1 cellular context compared by ENCODE assay signal in the genomic region with DNA sequence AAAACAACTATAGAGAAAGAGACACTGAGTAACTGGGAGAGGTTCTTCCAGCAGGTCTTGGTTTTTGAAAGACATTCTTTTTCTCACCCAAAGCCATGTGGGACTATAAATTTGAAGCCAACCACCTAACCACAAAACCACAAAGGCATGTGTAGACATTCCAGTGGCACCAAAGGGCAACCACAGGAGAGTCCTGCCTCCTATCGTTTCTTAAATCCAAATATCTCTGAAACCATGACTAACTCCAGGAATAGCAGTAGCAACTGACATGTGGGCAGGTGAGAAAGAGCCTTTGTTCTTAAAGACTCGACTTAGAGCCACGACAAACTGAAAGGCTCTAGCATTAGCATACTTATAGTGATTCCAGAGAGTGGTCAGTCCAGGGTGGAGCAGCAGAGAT.
A peak's percentile ranks its signal among the peaks of the same experiment; 100 is the strongest.
TF ChIP-seq lines count a peak whose summit lies in the region.

No MANE protein-coding gene starts in this region.

TF ChIP-seq in GM12878, 131 proteins besides CTCF, POLR2A, EP300 and RAD21:
- TF ChIP-seq, protein P1, sequence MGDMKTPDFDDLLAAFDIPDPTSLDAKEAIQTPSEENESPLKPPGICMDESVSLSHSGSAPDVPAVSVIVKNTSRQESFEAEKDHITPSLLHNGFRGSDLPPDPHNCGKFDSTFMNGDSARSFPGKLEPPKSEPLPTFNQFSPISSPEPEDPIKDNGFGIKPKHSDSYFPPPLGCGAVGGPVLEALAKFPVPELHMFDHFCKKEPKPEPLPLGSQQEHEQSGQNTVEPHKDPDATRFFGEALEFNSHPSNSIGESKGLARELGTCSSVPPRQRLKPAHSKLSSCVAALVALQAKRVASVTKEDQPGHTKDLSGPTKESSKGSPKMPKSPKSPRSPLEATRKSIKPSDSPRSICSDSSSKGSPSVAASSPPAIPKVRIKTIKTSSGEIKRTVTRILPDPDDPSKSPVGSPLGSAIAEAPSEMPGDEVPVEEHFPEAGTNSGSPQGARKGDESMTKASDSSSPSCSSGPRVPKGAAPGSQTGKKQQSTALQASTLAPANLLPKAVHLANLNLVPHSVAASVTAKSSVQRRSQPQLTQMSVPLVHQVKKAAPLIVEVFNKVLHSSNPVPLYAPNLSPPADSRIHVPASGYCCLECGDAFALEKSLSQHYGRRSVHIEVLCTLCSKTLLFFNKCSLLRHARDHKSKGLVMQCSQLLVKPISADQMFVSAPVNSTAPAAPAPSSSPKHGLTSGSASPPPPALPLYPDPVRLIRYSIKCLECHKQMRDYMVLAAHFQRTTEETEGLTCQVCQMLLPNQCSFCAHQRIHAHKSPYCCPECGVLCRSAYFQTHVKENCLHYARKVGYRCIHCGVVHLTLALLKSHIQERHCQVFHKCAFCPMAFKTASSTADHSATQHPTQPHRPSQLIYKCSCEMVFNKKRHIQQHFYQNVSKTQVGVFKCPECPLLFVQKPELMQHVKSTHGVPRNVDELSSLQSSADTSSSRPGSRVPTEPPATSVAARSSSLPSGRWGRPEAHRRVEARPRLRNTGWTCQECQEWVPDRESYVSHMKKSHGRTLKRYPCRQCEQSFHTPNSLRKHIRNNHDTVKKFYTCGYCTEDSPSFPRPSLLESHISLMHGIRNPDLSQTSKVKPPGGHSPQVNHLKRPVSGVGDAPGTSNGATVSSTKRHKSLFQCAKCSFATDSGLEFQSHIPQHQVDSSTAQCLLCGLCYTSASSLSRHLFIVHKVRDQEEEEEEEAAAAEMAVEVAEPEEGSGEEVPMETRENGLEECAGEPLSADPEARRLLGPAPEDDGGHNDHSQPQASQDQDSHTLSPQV (IDR thresholded peaks at IDR 0.05), result no peak
- TF ChIP-seq NFIC (IDR thresholded peaks at IDR 0.05; ENCODE audit: low read depth, low read length) (peak; percentile 37; the same call in 1 of the 2 replicates), BHLHE40 (IDR thresholded peaks at IDR 0.05; ENCODE audit: borderline replicate concordance in 1 of 2, low read depth in 2 of 2, low read length in 1 of 2) (peak; percentile 11 to 41; a peak in 1 of 4 replicates), EED (IDR thresholded peaks at IDR 0.05; ENCODE audit: low read depth) (0 out of 2 replicates have a peak, but pooled peaks have one; percentile 36), IKZF2 (IDR thresholded peaks at IDR 0.05) (0 out of 4 replicates have a peak, but pooled peaks of 1 of the 2 experiments have one; percentile 18), RUNX3 (IDR thresholded peaks at IDR 0.05; ENCODE audit: low read length) (peak; percentile 89)
